In genomic region chr18:22602456-22602855, GRCh38 we compare ENCODE assay signal across 7 cellular contexts.
DNase-seq lines count a peak whose midpoint lies in the region; TF ChIP-seq lines count a peak whose summit lies in the region.
"Not testable (repeated sequence)": the region's sequence is repeated elsewhere in the genome, so short reads cannot be mapped to it uniquely, and the experiment has no call there.

No MANE protein-coding gene starts in this region.

- not testable (repeated sequence) for H3K79me1 ChIP-seq in mesenchymal stem cell (replicated peaks; ENCODE audit: low read length, poor library complexity, severe bottlenecking)

- peaks cover 15% of the 10 kb centered on the region for H3K4me1 ChIP-seq in mammary epithelial cell (ENCODE audit: insufficient read depth, low read length)
- not testable (repeated sequence) for H3K4me1 ChIP-seq in mesenchymal stem cell (ENCODE audit: control insufficient read depth, insufficient read depth, low read depth, low read length)

- not testable (repeated sequence) for H3K27ac ChIP-seq in mammary epithelial cell (ENCODE audit: insufficient read depth, low read depth, low read length); mesenchymal stem cell (ENCODE audit: low read length, poor library complexity, severe bottlenecking)

- H3K79me2 ChIP-seq in mammary epithelial cell (ENCODE audit: insufficient read depth, low read length) = not testable (repeated sequence)

- WGBS in mammary epithelial cell (ENCODE audit: low coverage, missing lambda C conversion rate) = 61% methylated on average over 3 of the region's 3 CpGs
- 41% methylated on average over 3 of the region's 3 CpGs for WGBS in mesenchymal stem cell

- not testable (repeated sequence) for BruUV-seq in mammary epithelial cell (replicated peaks; lab: Mats Ljungman, UMichigan)

- in situ Hi-C loops in mammary epithelial cell (cut with MboI; ENCODE audit: low sequenced_read_pairs in 2 of 2) = not testable (repeated sequence)

- H2AFZ ChIP-seq in mammary epithelial cell (ENCODE audit: low read depth, low read length); mesenchymal stem cell (ENCODE audit: low read depth, low read length): not testable (repeated sequence)

- not testable (repeated sequence) for H2BK12ac ChIP-seq in mesenchymal stem cell (ENCODE audit: low read length in 2 of 2)

- H3K14ac ChIP-seq in mesenchymal stem cell (ENCODE audit: low read length in 2 of 2) = not testable (repeated sequence)

- dilution Hi-C loops in mammary epithelial cell (cut with HindIII; ENCODE audit: low sequenced_read_pairs) = not testable (repeated sequence)

- not testable (repeated sequence) for H4K91ac ChIP-seq in mesenchymal stem cell (ENCODE audit: low read length)

- TF ChIP-seq CTCF in mammary epithelial cell (conservative IDR thresholded peaks at IDR 0.05 in 1 of 2, IDR thresholded peaks at IDR 0.05 in 1 of 2; ENCODE audit: extremely low read depth in 1 of 2, insufficient read depth in 1 of 2, low read depth in 1 of 2, low read length in 2 of 2) = not testable (repeated sequence)

- CTCF ChIA-PET in mammary epithelial cell (lab: Charles Lee; ENCODE audit: low non-redundant PET) = not testable (repeated sequence)

- H3K18ac ChIP-seq in mesenchymal stem cell (ENCODE audit: low read depth in 1 of 2, low read length in 2 of 2) = not testable (repeated sequence)

- not testable (repeated sequence) for H4K20me1 ChIP-seq in mammary epithelial cell (ENCODE audit: insufficient read depth, low read length)

- DNase-seq in A172 (ENCODE audit: low spot score) = peak; percentile 2
- DNase-seq in ELR (ENCODE audit: low read depth) = peak; percentile 6
- peak; percentile 63 for DNase-seq in M059J (ENCODE audit: low read depth)
- DNase-seq in amniotic epithelial cell (ENCODE audit: low read depth) = peak; percentile 90
- peak; percentile 33 for DNase-seq in mammary epithelial cell
- peak; percentile 24 for DNase-seq in fibroblast of peridontal ligament (ENCODE audit: extremely low read depth)
- DNase-seq in mesenchymal stem cell = peak; percentile 18

- not testable (repeated sequence) for H2BK120ac ChIP-seq in mesenchymal stem cell (ENCODE audit: low read depth, low read length)

- not testable (repeated sequence) for H2BK15ac ChIP-seq in mesenchymal stem cell (ENCODE audit: low read depth, poor library complexity, severe bottlenecking)

- not testable (repeated sequence) for H3K23ac ChIP-seq in mesenchymal stem cell (ENCODE audit: low read length in 2 of 2)

- H3K36me3 ChIP-seq in mammary epithelial cell (ENCODE audit: insufficient read depth, low read length); mesenchymal stem cell (ENCODE audit: control insufficient read depth in 1 of 2, insufficient read depth in 2 of 2, low read depth in 1 of 2, low read length in 2 of 2): not testable (repeated sequence)

- not testable (repeated sequence) for H4K8ac ChIP-seq in mesenchymal stem cell (ENCODE audit: low read length)

- H3K27me3 ChIP-seq in mammary epithelial cell (ENCODE audit: insufficient read depth, low read length); mesenchymal stem cell (ENCODE audit: control insufficient read depth in 1 of 2, insufficient read depth in 1 of 2, low read length in 2 of 2): not testable (repeated sequence)

- not testable (repeated sequence) for H3K9ac ChIP-seq in mammary epithelial cell (ENCODE audit: insufficient read depth, low read length); mesenchymal stem cell (ENCODE audit: low read length)

- intact Hi-C loops in mammary epithelial cell (cut with micrococcal nuclease) = not testable (repeated sequence)

- H3K4me3 ChIP-seq in mammary epithelial cell (replicated peaks in 1 of 3; ENCODE audit: insufficient read depth in 1 of 3, low read depth in 2 of 3, low read length in 3 of 3); mesenchymal stem cell (ENCODE audit: insufficient read depth in 1 of 2, low read depth in 1 of 2, low read length in 2 of 2): not testable (repeated sequence)

- not testable (repeated sequence) for H2AK5ac ChIP-seq in mesenchymal stem cell (ENCODE audit: low read length, severe bottlenecking)

- H3K9me3 ChIP-seq in mammary epithelial cell (replicated peaks; ENCODE audit: insufficient read depth, low read length); mesenchymal stem cell (ENCODE audit: control insufficient read depth, low read length): not testable (repeated sequence)

- H3K4ac ChIP-seq in mesenchymal stem cell (ENCODE audit: low read depth in 1 of 2, low read length in 2 of 2) = not testable (repeated sequence)

- not testable (repeated sequence) for H2BK5ac ChIP-seq in mesenchymal stem cell (ENCODE audit: low read depth, low read length, poor library complexity, severe bottlenecking)

- not testable (repeated sequence) for H3K4me2 ChIP-seq in mammary epithelial cell (ENCODE audit: insufficient read depth, low read depth, low read length); mesenchymal stem cell (ENCODE audit: low read length, poor library complexity, severe bottlenecking)

Comparison
In these comparisons a context has a peak if more than half of its experiments do, and no peak if none do; other contexts are left out.
1. DNase-seq: peak in every context shown above with its lines; median percentile 90 in amniotic epithelial cell; 63 in M059J; 33 in mammary epithelial cell; 24 in fibroblast of peridontal ligament; 18 in mesenchymal stem cell; 6 in ELR; 2 in A172.